15 cellular contexts compared by ENCODE assay signal in the genomic region with DNA sequence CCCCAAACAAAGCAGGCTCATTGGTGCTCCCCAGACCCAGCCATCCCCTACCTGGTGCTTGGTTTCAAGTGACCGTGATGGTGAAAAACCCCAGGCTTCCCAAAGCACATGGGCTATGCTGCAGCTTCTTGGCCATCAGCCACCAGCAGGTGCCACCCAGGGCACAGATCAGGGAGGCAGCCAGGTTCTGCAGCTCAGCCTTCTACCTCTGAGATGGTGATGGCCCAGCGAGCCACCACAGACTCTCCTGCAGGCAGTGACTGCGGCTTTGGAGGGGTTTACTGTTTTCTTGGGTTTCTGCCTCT.
DNase-seq lines count a peak whose midpoint lies in the region; ATAC-seq and TF ChIP-seq lines count a peak whose summit lies in the region.
"Had no signal": no experiment of that assay in that cellular context is flagged by ENCODE, and none has a peak within 500 bp of the region (broad histone marks: within the 10 kb centered on the region; RNA-seq: fewer than 3 reads in every experiment).

No MANE protein-coding gene starts in this region.

- H3K9me3 ChIP-seq in osteoblast (ENCODE audit: low read depth, low read length) (no peaks in the 10 kb centered on the region), upper lobe of right lung (no peaks in the 10 kb centered on the region)
- H3K9me3 ChIP-seq: Caco-2 had no signal

- ATAC-seq in GM18858 (IDR thresholded peaks at IDR 0.05; ENCODE audit: unreplicated experiment) (no peak), upper lobe of right lung (no peak)
- ATAC-seq: Panc1 had no signal

- no peaks in the 10 kb centered on the region for H4K20me1 ChIP-seq in osteoblast (ENCODE audit: insufficient read depth, low read length)

- H3K27me3 ChIP-seq in osteoblast (ENCODE audit: insufficient read depth, low read length) (peaks cover 21% of the 10 kb centered on the region), upper lobe of right lung (peaks cover 5% of the 10 kb centered on the region)

- H3K4me1 ChIP-seq in osteoblast (ENCODE audit: insufficient read depth, low read length), result no peaks in the 10 kb centered on the region
- H3K4me1 ChIP-seq in upper lobe of right lung, result no peaks in the 10 kb centered on the region
- H3K4me1 ChIP-seq: Caco-2 had no signal

- no peak overlapping the region for H3K4me3 ChIP-seq in osteoblast (ENCODE audit: insufficient read depth, low read length)
- H3K4me3 ChIP-seq in upper lobe of right lung, result no peak overlapping the region

- intact Hi-C loops in upper lobe of right lung (cut with DNase I), result no loop called here

- TF ChIP-seq CTCF in osteoblast (IDR thresholded peaks at IDR 0.05; ENCODE audit: extremely low read depth, low read depth, low read length) (no peak), upper lobe of right lung (IDR thresholded peaks at IDR 0.05) (no peak)

- H3K27ac ChIP-seq in osteoblast (ENCODE audit: low read depth, low read length), result no peak overlapping the region
- no peak overlapping the region for H3K27ac ChIP-seq in upper lobe of right lung

- no peaks in the 10 kb centered on the region for H3K79me2 ChIP-seq in osteoblast (ENCODE audit: insufficient read depth, low read length)

- peak; percentile 31 for DNase-seq in NCI-H2029 (lab: John Stamatoyannopoulos, UW)
- DNase-seq in NCI-H2029 treated with DMSO at 0.1 percent for 48 hours (lab: John Stamatoyannopoulos, UW), result no peak
- peak; percentile 39 for DNase-seq in DMS153 (lab: John Stamatoyannopoulos, UW)
- peak; percentile 50 for DNase-seq in NCI-H774 (lab: John Stamatoyannopoulos, UW)
- peak; percentile 45 for DNase-seq in osteoblast (ENCODE audit: insufficient read length, low spot score, missing footprints)
- DNase-seq in HUDEP-2 (lab: John Stamatoyannopoulos, UW; ENCODE audit: unreplicated experiment in 76 of 76), result no peak
- no peak for DNase-seq in upper lobe of right lung
- DNase-seq: 8988T, MM.1S, NCI-H187 treated with DMSO at 0.1 percent for 48 hours, Right ventricle myocardium superior, SW 1271 had no signal

- H3K36me3 ChIP-seq in osteoblast (ENCODE audit: insufficient read depth, low read length) (no peaks in the 10 kb centered on the region), upper lobe of right lung (no peaks in the 10 kb centered on the region)

- H2AFZ ChIP-seq in osteoblast (ENCODE audit: low read length), result no peak overlapping the region

- no peak overlapping the region for H3K4me2 ChIP-seq in osteoblast (ENCODE audit: insufficient read depth, low read length)

Comparison
In these comparisons a context has a peak if more than half of its experiments do, and no peak if none do; other contexts are left out.
1. DNase-seq: peak in NCI-H2029 (single experiment), DMS153 (single experiment), NCI-H774 (single experiment) and osteoblast (single experiment); none in NCI-H2029 treated with DMSO at 0.1 percent for 48 hours (single experiment), HUDEP-2 (0 of 76) and upper lobe of right lung (single experiment).